ENCODE assay signal across 1 cellular context in genomic region chr3:123635220-123635619, GRCh38.
TF ChIP-seq lines count a peak whose summit lies in the region.

No MANE protein-coding gene starts in this region.

TF ChIP-seq in H1, 55 proteins besides CTCF, POLR2A, EP300 and RAD21 (continued from another document):
- TF ChIP-seq HDAC2 (IDR thresholded peaks at IDR 0.05; ENCODE audit: borderline replicate concordance in 1 of 2, low read depth in 2 of 2, low read length in 2 of 2) (no peak), CHD1 (IDR thresholded peaks at IDR 0.05; ENCODE audit: low read depth, low read length) (no peak), MAFK (IDR thresholded peaks at IDR 0.05; ENCODE audit: low read depth, low read length) (no peak), MAX (IDR thresholded peaks at IDR 0.05) (no peak), SIN3A (conservative IDR thresholded peaks at IDR 0.05 in 1 of 2, IDR thresholded peaks at IDR 0.05 in 1 of 2; ENCODE audit: low read depth in 1 of 2, low read length in 2 of 2) (no peak), SAP30 (IDR thresholded peaks at IDR 0.05; ENCODE audit: insufficient read depth, insufficient replicate concordance, low read length) (no peak), TBP (IDR thresholded peaks at IDR 0.05; ENCODE audit: low read depth, low read length) (no peak), GTF2F1 (IDR thresholded peaks at IDR 0.05; ENCODE audit: borderline replicate concordance, low read depth, low read length) (no peak), YY1 (IDR thresholded peaks at IDR 0.05; ENCODE audit: low read depth, low read length) (no peak), POU5F1 (IDR thresholded peaks at IDR 0.05; ENCODE audit: low read depth, low read length) (no peak), EZH2 (IDR thresholded peaks at IDR 0.05; ENCODE audit: low read depth, low read length, severe bottlenecking) (no peak), ZNF274 (IDR thresholded peaks at IDR 0.05; ENCODE audit: borderline replicate concordance, extremely low read depth, low read length) (no peak), BACH1 (IDR thresholded peaks at IDR 0.05; ENCODE audit: low read length) (no peak)
